In genomic region chr7:19235680-19236079, GRCh38 we compare ENCODE assay signal across 19 cellular contexts.
DNase-seq lines count a peak whose midpoint lies in the region; ATAC-seq, FAIRE-seq and TF ChIP-seq lines count a peak whose summit lies in the region.
"Had no signal": no experiment of that assay in that cellular context is flagged by ENCODE, and none has a peak within 500 bp of the region (broad histone marks: within the 10 kb centered on the region; RNA-seq: fewer than 3 reads in every experiment).

No MANE protein-coding gene starts in this region.

- H3K27me3 ChIP-seq in breast epithelium (no peaks in the 10 kb centered on the region), mammary epithelial cell (ENCODE audit: insufficient read depth, low read length) (no peaks in the 10 kb centered on the region), keratinocyte (ENCODE audit: control insufficient read depth, extremely low read depth, insufficient read depth, low read length) (no peaks in the 10 kb centered on the region)

- H3K9ac ChIP-seq in mammary epithelial cell (ENCODE audit: insufficient read depth, low read length) (no peak overlapping the region), keratinocyte (ENCODE audit: control insufficient read depth, extremely low read depth, insufficient read depth, low read length) (no peak overlapping the region)

- intact Hi-C loops in MCF 10A (cut with micrococcal nuclease) = no loop called here
- intact Hi-C loops in breast epithelium (cut with DNase I; ENCODE audit: low total_unique reads) = no loop called here
- intact Hi-C loops in mammary epithelial cell (cut with micrococcal nuclease) = no loop called here

- H3K4me1 Mint-ChIP-seq in MCF 10A (ENCODE audit: insufficient read depth, unreplicated experiment) = peaks cover 6% of the 10 kb centered on the region
- H3K4me1 Mint-ChIP-seq: H9 had no signal

- ATAC-seq in omental fat pad (ENCODE audit: low FRiP score) (no peak), HG02870 (IDR thresholded peaks at IDR 0.05; ENCODE audit: unreplicated experiment) (no peak)
- ATAC-seq: A549, HepG2 had no signal

- H2AFZ ChIP-seq in mammary epithelial cell (ENCODE audit: low read depth, low read length) (peak overlapping the region; percentile 74), keratinocyte (ENCODE audit: control insufficient read depth, low read length) (peak overlapping the region; percentile 27)

- no peaks in the 10 kb centered on the region for H3K9me1 ChIP-seq in keratinocyte (ENCODE audit: control insufficient read depth, extremely low read depth, insufficient read depth, low read length)

- H3K27ac ChIP-seq in breast epithelium (no peak overlapping the region), mammary epithelial cell (ENCODE audit: insufficient read depth, low read depth, low read length) (no peak overlapping the region), keratinocyte (ENCODE audit: control insufficient read depth, insufficient read depth, low read length) (no peak overlapping the region)
- H3K27ac ChIP-seq: 22Rv1, A549, C4-2B had no signal

- H3K27ac Mint-ChIP-seq in MCF 10A (ENCODE audit: low read depth, unreplicated experiment) = peak overlapping the region; percentile 82
- H3K27ac Mint-ChIP-seq: CD4-positive, alpha-beta T cell; H9; IgD-negative memory B cell had no signal

- in situ Hi-C loops in mammary epithelial cell (cut with MboI; ENCODE audit: low sequenced_read_pairs in 2 of 2) = no loop called here

- POLR2A ChIA-PET in MCF 10A (lab: Yijun Ruan, JAX) = interaction anchor here (0.6 kb wide), 1 partner anchor 297 kb away, joined by 3 read pairs; no protein-coding TSS in a partner anchor

- H3K4me3 Mint-ChIP-seq in MCF 10A (ENCODE audit: unreplicated experiment) = no peak overlapping the region
- H3K4me3 Mint-ChIP-seq: CD4-positive, alpha-beta T cell; H9; IgD-negative memory B cell had no signal

- BruUV-seq in MCF 10A (replicated peaks; lab: Mats Ljungman, UMichigan) (no TSS peak), mammary epithelial cell (replicated peaks; lab: Mats Ljungman, UMichigan) (no TSS peak)

- no peaks in the 10 kb centered on the region for H3K36me3 Mint-ChIP-seq in MCF 10A (ENCODE audit: insufficient read depth, unreplicated experiment)
- H3K36me3 Mint-ChIP-seq: IgD-negative memory B cell had no signal

- H3K4me2 ChIP-seq in mammary epithelial cell (ENCODE audit: insufficient read depth, low read depth, low read length) (peak overlapping the region; percentile 24), keratinocyte (ENCODE audit: control insufficient read depth, extremely low read depth, insufficient read depth, low read depth, low read length) (no peak overlapping the region)
- H3K4me2 ChIP-seq: A549 had no signal

- peaks cover 16% of the 10 kb centered on the region for H3K9me3 Mint-ChIP-seq in MCF 10A (ENCODE audit: unreplicated experiment)

- H3K79me2 ChIP-seq in mammary epithelial cell (ENCODE audit: insufficient read depth, low read length) (no peaks in the 10 kb centered on the region), keratinocyte (ENCODE audit: control insufficient read depth, insufficient read depth, low read length) (no peaks in the 10 kb centered on the region)

- H3K36me3 ChIP-seq in breast epithelium (no peaks in the 10 kb centered on the region), mammary epithelial cell (ENCODE audit: insufficient read depth, low read length) (no peaks in the 10 kb centered on the region), keratinocyte (ENCODE audit: control insufficient read depth in 2 of 2, extremely low read depth in 1 of 2, insufficient read depth in 2 of 2, low read length in 2 of 2) (no peaks in the 10 kb centered on the region)

- peak; percentile 2 for DNase-seq in NCI-H1105 treated with DMSO at 0.1 percent for 48 hours (lab: John Stamatoyannopoulos, UW)
- DNase-seq in NCI-H1105 (lab: John Stamatoyannopoulos, UW) = no peak
- peak; percentile 4 for DNase-seq in MCF 10A (ENCODE audit: unreplicated experiment)
- DNase-seq in breast epithelium (ENCODE audit: low spot score in 2 of 2) = no peak
- peak; percentile 39 for DNase-seq in mammary epithelial cell
- DNase-seq in keratinocyte (ENCODE audit: low read depth, low spot score) = no peak
- no peak for DNase-seq in omental fat pad (ENCODE audit: low spot score)
- DNase-seq: AML-193; Caco-2; CD4-positive, alpha-beta T cell; GF-D8; H9 had no signal

- H3K4me3 ChIP-seq in breast epithelium = no peak overlapping the region
- H3K4me3 ChIP-seq in mammary epithelial cell (replicated peaks in 1 of 3; ENCODE audit: insufficient read depth in 1 of 3, low read depth in 2 of 3, low read length in 3 of 3) = no peak overlapping the region
- no peak overlapping the region for H3K4me3 ChIP-seq in keratinocyte (ENCODE audit: control insufficient read depth in 2 of 3, extremely low read depth in 1 of 3, insufficient read depth in 2 of 3, low read depth in 1 of 3, low read length in 3 of 3)
- H3K4me3 ChIP-seq: A549 had no signal

- TF ChIP-seq POLR2A in breast epithelium (IDR thresholded peaks at IDR 0.05) = no peak

- CTCF ChIA-PET in MCF 10A (lab: Yijun Ruan, JAX) (interaction anchor here (0.7 kb wide), 1 partner anchor 14 kb away, joined by 3 read pairs; no protein-coding TSS in a partner anchor), mammary epithelial cell (lab: Charles Lee; ENCODE audit: low non-redundant PET) (no interaction called here)

- FAIRE-seq in keratinocyte (lab: Jason Lieb, UNC) = no peak
- FAIRE-seq: A549, D721Med, HepG2 had no signal

- H4K20me1 ChIP-seq in mammary epithelial cell (ENCODE audit: insufficient read depth, low read length) (no peaks in the 10 kb centered on the region), keratinocyte (ENCODE audit: control insufficient read depth, extremely low read depth, insufficient read depth, low read length) (no peaks in the 10 kb centered on the region)

- dilution Hi-C loops in mammary epithelial cell (cut with HindIII; ENCODE audit: low sequenced_read_pairs) (no loop called here), keratinocyte (cut with MboI; ENCODE audit: extremely low pct_ligation_motif_present, low sequenced_read_pairs) (no loop called here)

- TF ChIP-seq CTCF in MCF 10A (IDR thresholded peaks at IDR 0.05; ENCODE audit: unreplicated experiment) (no peak), breast epithelium (IDR thresholded peaks at IDR 0.05) (no peak), mammary epithelial cell (conservative IDR thresholded peaks at IDR 0.05 in 1 of 2, IDR thresholded peaks at IDR 0.05 in 1 of 2; ENCODE audit: extremely low read depth in 1 of 2, insufficient read depth in 1 of 2, low read depth in 1 of 2, low read length in 2 of 2) (no peak), keratinocyte (optimal IDR thresholded peaks at IDR 0.05 in 1 of 3, IDR thresholded peaks at IDR 0.05 in 1 of 3, conservative IDR thresholded peaks at IDR 0.05 in 1 of 3; ENCODE audit: extremely low read depth in 1 of 3, insufficient read depth in 2 of 3, low read length in 3 of 3) (no peak), omental fat pad (IDR thresholded peaks at IDR 0.05) (no peak)

- H3K9me3 ChIP-seq in breast epithelium = peaks cover 11 to 14% of the 10 kb centered on the region in 2 donors
- no peaks in the 10 kb centered on the region for H3K9me3 ChIP-seq in mammary epithelial cell (replicated peaks; ENCODE audit: insufficient read depth, low read length)
- H3K9me3 ChIP-seq in keratinocyte (ENCODE audit: control insufficient read depth, low read depth, low read length) = no peaks in the 10 kb centered on the region
- H3K9me3 ChIP-seq: A549, Caco-2 had no signal

- 12% methylated on average over 4 of the region's 5 CpGs for WGBS in mammary epithelial cell (ENCODE audit: low coverage, missing lambda C conversion rate)

- H3K4me1 ChIP-seq in breast epithelium (no peaks in the 10 kb centered on the region), mammary epithelial cell (ENCODE audit: insufficient read depth, low read length) (no peaks in the 10 kb centered on the region), keratinocyte (ENCODE audit: control insufficient read depth, extremely low read depth, insufficient read depth, low read length) (no peaks in the 10 kb centered on the region)
- H3K4me1 ChIP-seq: A549, Caco-2 had no signal

- no peaks in the 10 kb centered on the region for H3K27me3 Mint-ChIP-seq in MCF 10A (ENCODE audit: insufficient read depth, unreplicated experiment)
- H3K27me3 Mint-ChIP-seq: CD4-positive, alpha-beta T cell; IgD-negative memory B cell had no signal

Comparison
In these comparisons a context has a peak if more than half of its experiments do, and no peak if none do; other contexts are left out.
1. DNase-seq: peak in NCI-H1105 treated with DMSO at 0.1 percent for 48 hours (single experiment), MCF 10A (single experiment) and mammary epithelial cell (single experiment); none in NCI-H1105 (single experiment), breast epithelium (0 of 2), keratinocyte (single experiment) and omental fat pad (single experiment).